Comparison of ENCODE assay signal across 18 cellular contexts in genomic region chr18:58452392-58453166, GRCh38.
DNase-seq lines count a peak whose midpoint lies in the region; TF ChIP-seq lines count a peak whose summit lies in the region.
"Had no signal": no experiment of that assay in that cellular context is flagged by ENCODE, and none has a peak within 500 bp of the region (broad histone marks: within the 10 kb centered on the region; RNA-seq: fewer than 3 reads in every experiment).

No MANE protein-coding gene starts in this region.

- H3K4me1 ChIP-seq in OCI-LY3 (ENCODE audit: low read length) = no peaks in the 10 kb centered on the region
- H3K4me1 ChIP-seq in neural progenitor cell = peaks cover 6% of the 10 kb centered on the region

- H2AFZ ChIP-seq in OCI-LY3 (ENCODE audit: low read depth, low read length) (no peak overlapping the region), neural progenitor cell (replicated peaks) (no peak overlapping the region)

- H3K9me3 ChIP-seq in OCI-LY3 (ENCODE audit: insufficient read depth, low read length) = no peaks in the 10 kb centered on the region
- H3K9me3 ChIP-seq in neural progenitor cell (ENCODE audit: low read depth) = no peaks in the 10 kb centered on the region
- H3K9me3 ChIP-seq: BLaER1 had no signal

- no peaks in the 10 kb centered on the region for H3F3A ChIP-seq in neural progenitor cell (ENCODE audit: low read depth)

- H3K9me3 Mint-ChIP-seq in neural progenitor cell = no peaks in the 10 kb centered on the region
- H3K9me3 Mint-ChIP-seq: CD8-positive, alpha-beta T cell had no signal

- H3K36me3 ChIP-seq in OCI-LY3 (replicated peaks; ENCODE audit: low read depth, low read length) = no peaks in the 10 kb centered on the region
- H3K36me3 ChIP-seq in neural progenitor cell = no peaks in the 10 kb centered on the region
- H3K36me3 ChIP-seq: BLaER1 had no signal

- H3K9ac ChIP-seq in OCI-LY3 (ENCODE audit: low read length) = no peak overlapping the region
- H3K9ac ChIP-seq in neural progenitor cell = no peak overlapping the region
- H3K9ac ChIP-seq: BLaER1 had no signal

- peaks cover 38% of the 10 kb centered on the region for H3K4me1 Mint-ChIP-seq in neural progenitor cell

- H3K4me3 Mint-ChIP-seq in neural progenitor cell = no peak overlapping the region
- H3K4me3 Mint-ChIP-seq: CD8-positive, alpha-beta T cell had no signal

- DNase-seq in NCI-H2227 (lab: John Stamatoyannopoulos, UW; ENCODE audit: unreplicated experiment) (peak; percentile 37), NCI-H2227 treated with DMSO at 0.1 percent for 48 hours (lab: John Stamatoyannopoulos, UW) (no peak), fibroblast of peridontal ligament (ENCODE audit: extremely low read depth) (peak; percentile 5), neural progenitor cell (ENCODE audit: low spot score) (no peak), HT-29 (ENCODE audit: low spot score) (no peak), superior temporal gyrus (ENCODE audit: extremely low spot score) (no peak), RPMI8226 (no peak)
- DNase-seq: CD8-positive, alpha-beta T cell; DMS79 treated with DMSO at 0.1 percent for 48 hours; GDM1; NCI-H1048; NCI-H1436 treated with DMSO at 0.1 percent for 48 hours; NCI-H2029 treated with DMSO at 0.1 percent for 48 hours; NCI-H524 treated with DMSO at 0.1 percent for 48 hours had no signal

- H3K27ac ChIP-seq in OCI-LY3 (ENCODE audit: low read length) = no peak overlapping the region
- H3K27ac ChIP-seq in neural progenitor cell = no peak overlapping the region
- H3K27ac ChIP-seq: 22Rv1, BLaER1, RWPE1 had no signal

- H3K79me2 ChIP-seq in OCI-LY3 (ENCODE audit: low read length) = no peaks in the 10 kb centered on the region
- no peaks in the 10 kb centered on the region for H3K79me2 ChIP-seq in neural progenitor cell (ENCODE audit: low read depth)

- H3K27ac Mint-ChIP-seq in neural progenitor cell = peak overlapping the region; percentile 31
- H3K27ac Mint-ChIP-seq: CD8-positive, alpha-beta T cell had no signal

- H4K20me1 ChIP-seq in OCI-LY3 (ENCODE audit: insufficient read depth, low read length) (no peaks in the 10 kb centered on the region), neural progenitor cell (ENCODE audit: low read depth) (no peaks in the 10 kb centered on the region)
- H4K20me1 ChIP-seq: BLaER1 had no signal

- TF ChIP-seq CTCF in OCI-LY3 (IDR thresholded peaks at IDR 0.05; ENCODE audit: low read depth, low read length) (peak; percentile 47), neural progenitor cell (IDR thresholded peaks at IDR 0.05) (no peak)

- H3K36me3 Mint-ChIP-seq in neural progenitor cell = no peaks in the 10 kb centered on the region
- H3K36me3 Mint-ChIP-seq: CD8-positive, alpha-beta T cell had no signal

- no peak overlapping the region for H3K4me3 ChIP-seq in OCI-LY3 (ENCODE audit: low read length)
- no peak overlapping the region for H3K4me3 ChIP-seq in neural progenitor cell
- H3K4me3 ChIP-seq: BLaER1 had no signal

- peaks cover 10% of the 10 kb centered on the region for H3K27me3 Mint-ChIP-seq in neural progenitor cell (ENCODE audit: insufficient read depth, low read depth)

- no peak overlapping the region for H3K4me2 ChIP-seq in OCI-LY3 (ENCODE audit: low read length)
- no peak overlapping the region for H3K4me2 ChIP-seq in neural progenitor cell
- H3K4me2 ChIP-seq: BLaER1 had no signal

- H3K27me3 ChIP-seq in OCI-LY3 (ENCODE audit: low read depth, low read length) = peaks cover 32% of the 10 kb centered on the region
- H3K27me3 ChIP-seq in neural progenitor cell = no peaks in the 10 kb centered on the region
- H3K27me3 ChIP-seq: BLaER1 had no signal

Comparison
In these comparisons a context has a peak if more than half of its experiments do, and no peak if none do; other contexts are left out.
1. DNase-seq: peak in NCI-H2227 (single experiment) and fibroblast of peridontal ligament (single experiment); none in NCI-H2227 treated with DMSO at 0.1 percent for 48 hours (single experiment), neural progenitor cell (single experiment), HT-29 (single experiment), superior temporal gyrus (single experiment) and RPMI8226 (single experiment).